9 cellular contexts compared by ENCODE assay signal in genomic region chr5:147857302-147858129, GRCh38. TPM values are rescaled to one million over a fixed set of nuclear protein-coding genes. Genes with fewer than 3 reads are reported as not detected.
DNase-seq lines count a peak whose midpoint lies in the region; ATAC-seq and TF ChIP-seq lines count a peak whose summit lies in the region.
"Had no signal": no experiment of that assay in that cellular context is flagged by ENCODE, and none has a peak within 500 bp of the region (broad histone marks: within the 10 kb centered on the region; RNA-seq: fewer than 3 reads in every experiment).

No MANE protein-coding gene starts in this region.

- no peaks in the 10 kb centered on the region for H3K9me3 Mint-ChIP-seq in CD8-positive, alpha-beta memory T cell
- H3K9me3 Mint-ChIP-seq in activated T-helper 17 cell treated with anti-CD3 and anti-CD28 coated beads, Interleukin-2, amount 50 U/mL, for 72 hours, result no peaks in the 10 kb centered on the region
- H3K9me3 Mint-ChIP-seq: central memory CD8-positive, alpha-beta T cell had no signal

- no peaks in the 10 kb centered on the region for H3K36me3 Mint-ChIP-seq in CD8-positive, alpha-beta memory T cell
- H3K36me3 Mint-ChIP-seq in activated T-helper 17 cell treated with anti-CD3 and anti-CD28 coated beads, Interleukin-2, amount 50 U/mL, for 72 hours (ENCODE audit: low read depth), result no peaks in the 10 kb centered on the region

- no peak for TF ChIP-seq POLR2A in prostate gland (IDR thresholded peaks at IDR 0.05)

- CTCF ChIA-PET in CD8-positive, alpha-beta memory T cell (lab: Charles Lee), result interaction anchor here (1.3 kb wide), 1 partner anchor 13 kb away, joined by 5 read pairs; no protein-coding TSS in a partner anchor

- no peak overlapping the region for H3K4me3 Mint-ChIP-seq in CD8-positive, alpha-beta memory T cell
- no peak overlapping the region for H3K4me3 Mint-ChIP-seq in activated T-helper 17 cell treated with anti-CD3 and anti-CD28 coated beads, Interleukin-2, amount 50 U/mL, for 72 hours
- H3K4me3 Mint-ChIP-seq: central memory CD8-positive, alpha-beta T cell had no signal

- peak; percentile 50 to 75 (median 70) for TF ChIP-seq CTCF in prostate gland (IDR thresholded peaks at IDR 0.05)

- no peak overlapping the region for H3K4me3 ChIP-seq in CD8-positive, alpha-beta memory T cell (ENCODE audit: low read length)
- H3K4me3 ChIP-seq in prostate gland, result no peak overlapping the region

- ATAC-seq in GM18519 (IDR thresholded peaks at IDR 0.05; ENCODE audit: low FRiP score, unreplicated experiment) (peak; percentile 83), HG03064 (IDR thresholded peaks at IDR 0.05; ENCODE audit: low read depth, unreplicated experiment) (peak; percentile 86)
- ATAC-seq in activated T-helper 17 cell treated with anti-CD3 and anti-CD28 coated beads, Interleukin-2, amount 50 U/mL, for 72 hours (replicated peaks), result no peak

- H3K27me3 Mint-ChIP-seq in CD8-positive, alpha-beta memory T cell, result peaks cover 1 to 24% of the 10 kb centered on the region in 2 donors
- H3K27me3 Mint-ChIP-seq in activated T-helper 17 cell treated with anti-CD3 and anti-CD28 coated beads, Interleukin-2, amount 50 U/mL, for 72 hours, result peaks cover 8% of the 10 kb centered on the region

- H3K9me3 ChIP-seq in CD8-positive, alpha-beta memory T cell (ENCODE audit: low read length), result no peaks in the 10 kb centered on the region
- H3K9me3 ChIP-seq in prostate gland, result no peaks in the 10 kb centered on the region

- POLR2A ChIA-PET in CD8-positive, alpha-beta memory T cell (lab: Charles Lee), result no interaction called here

- H3K27ac ChIP-seq in CD8-positive, alpha-beta memory T cell (ENCODE audit: low read depth, low read length), result no peak overlapping the region
- no peak overlapping the region for H3K27ac ChIP-seq in prostate gland

- H3K4me1 Mint-ChIP-seq in CD8-positive, alpha-beta memory T cell, result peaks cover 0 to 5% (median 0%) of the 10 kb centered on the region in 3 donors
- no peaks in the 10 kb centered on the region for H3K4me1 Mint-ChIP-seq in activated T-helper 17 cell treated with anti-CD3 and anti-CD28 coated beads, Interleukin-2, amount 50 U/mL, for 72 hours
- H3K4me1 Mint-ChIP-seq: central memory CD8-positive, alpha-beta T cell had no signal

- DNase-seq in CD8-positive, alpha-beta memory T cell, result peak in 3 of 5 donors; percentile 10 to 49 (median 23)
- DNase-seq in NCI-H510A treated with DMSO at 0.1 percent for 48 hours (lab: John Stamatoyannopoulos, UW), result peak; percentile 48
- peak; percentile 20 for DNase-seq in activated gamma-delta T cell treated with anti-CD3 and anti-CD28 coated beads, Interleukin-2, amount 50 U/mL, for 16 hours (ENCODE audit: low read depth)
- DNase-seq in glomerular visceral epithelial cell (ENCODE audit: extremely low spot score), result peak; percentile 47
- DNase-seq in prostate gland (ENCODE audit: low spot score), result peak; percentile 65

- no peaks in the 10 kb centered on the region for H3K4me1 ChIP-seq in CD8-positive, alpha-beta memory T cell (ENCODE audit: insufficient read depth, low read length)
- H3K4me1 ChIP-seq in prostate gland (replicated peaks), result no peaks in the 10 kb centered on the region

- intact Hi-C loops in prostate gland (cut with DNase I), result no loop called here

- no peak overlapping the region for H3K27ac Mint-ChIP-seq in CD8-positive, alpha-beta memory T cell
- no peak overlapping the region for H3K27ac Mint-ChIP-seq in activated T-helper 17 cell treated with anti-CD3 and anti-CD28 coated beads, Interleukin-2, amount 50 U/mL, for 72 hours

- H3K36me3 ChIP-seq in CD8-positive, alpha-beta memory T cell (ENCODE audit: insufficient read depth, low read length), result no peaks in the 10 kb centered on the region
- H3K36me3 ChIP-seq in prostate gland, result no peaks in the 10 kb centered on the region

- no peaks in the 10 kb centered on the region for H3K27me3 ChIP-seq in CD8-positive, alpha-beta memory T cell (ENCODE audit: insufficient read depth, low read length, poor library complexity, severe bottlenecking)
- H3K27me3 ChIP-seq in prostate gland (replicated peaks; ENCODE audit: insufficient read depth), result no peaks in the 10 kb centered on the region

- 1% methylated on average over 2 of the region's 2 CpGs for WGBS in prostate gland

RNA-seq across cellular contexts. Expression of gene SCGB3A2, which starts 21.0 kb away (rescaled TPM):
- total RNA-seq in CD8-positive, alpha-beta memory T cell, result not detected
- not detected for polyA plus RNA-seq in CD8-positive, alpha-beta memory T cell
- not detected for total RNA-seq in prostate gland
- total RNA-seq in activated T-helper 17 cell treated with anti-CD3 and anti-CD28 coated beads, Interleukin-2, amount 50 U/mL, for 72 hours, result not detected

RNA-seq across cellular contexts. Expression of gene SPINK1, which starts 26.0 kb away (rescaled TPM):
- not detected for total RNA-seq in CD8-positive, alpha-beta memory T cell
- polyA plus RNA-seq in CD8-positive, alpha-beta memory T cell, result not detected
- 1 to 10 TPM in 1 of 2 donors, not detected in 1; 3.7 TPM for total RNA-seq in prostate gland
- not detected for total RNA-seq in activated T-helper 17 cell treated with anti-CD3 and anti-CD28 coated beads, Interleukin-2, amount 50 U/mL, for 72 hours

RNA-seq across cellular contexts. Expression of gene C5orf46, which starts 48.8 kb away (rescaled TPM):
- total RNA-seq in CD8-positive, alpha-beta memory T cell, result not detected
- not detected for polyA plus RNA-seq in CD8-positive, alpha-beta memory T cell
- under 1 TPM in 1 of 2 donors, not detected in 1; 0.59 TPM for total RNA-seq in prostate gland
- not detected for total RNA-seq in activated T-helper 17 cell treated with anti-CD3 and anti-CD28 coated beads, Interleukin-2, amount 50 U/mL, for 72 hours
